Comparison of ENCODE assay signal across 8 cellular contexts in the genomic region with DNA sequence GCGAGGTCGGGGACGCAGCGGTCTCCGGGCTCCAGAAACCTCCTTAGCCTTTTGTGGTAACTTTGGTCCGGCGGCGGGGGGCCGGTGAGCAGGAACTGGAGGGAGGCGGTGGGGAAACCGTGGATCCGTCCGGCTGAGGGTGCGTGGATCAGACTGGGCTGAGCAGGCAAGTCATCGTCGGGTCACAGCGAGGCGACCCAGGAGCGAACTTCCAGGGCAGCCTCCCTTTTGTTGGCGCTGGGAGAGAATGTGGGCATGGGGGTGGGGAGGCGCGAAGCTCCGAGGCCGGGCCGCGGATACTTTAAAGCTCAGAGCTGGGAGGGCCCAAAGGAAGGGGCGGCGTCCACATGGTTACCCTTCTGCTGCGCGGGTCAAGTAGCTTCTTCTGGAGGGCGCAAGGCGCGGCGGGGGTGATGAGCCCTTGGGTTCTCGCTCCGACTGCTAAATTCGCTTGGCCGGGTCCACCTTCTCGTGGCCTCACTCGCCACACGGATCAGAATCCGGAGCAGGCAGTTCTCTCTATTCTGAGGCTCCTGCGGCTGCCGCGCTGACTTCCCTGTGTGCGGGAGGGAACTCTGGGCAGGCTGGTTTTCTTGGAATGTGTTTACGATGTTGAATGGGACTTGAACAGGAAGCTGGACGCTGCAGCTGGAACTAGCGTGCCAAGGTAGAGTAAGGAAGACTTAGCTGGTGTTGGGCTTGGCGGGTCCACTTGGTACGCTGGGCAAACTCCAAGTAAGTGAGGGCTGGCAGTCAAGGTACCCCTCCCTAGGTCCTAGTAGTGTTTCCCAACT. TPM values are rescaled to one million over a fixed set of nuclear protein-coding genes. Genes with fewer than 3 reads are reported as not detected.
DNase-seq lines count a peak whose midpoint lies in the region; ATAC-seq, FAIRE-seq and TF ChIP-seq lines count a peak whose summit lies in the region.

No MANE protein-coding gene starts in this region.

- peak overlapping the region; percentile 94 for H2BK5ac ChIP-seq in H1 (ENCODE audit: low read depth, low read length)

- peak overlapping the region; percentile 83 to 95 (median 90) for H3K9ac ChIP-seq in H1 (replicated peaks in 1 of 4; ENCODE audit: extremely low read depth in 1 of 4, low read depth in 3 of 4, low read length in 3 of 4)

- H3K56ac ChIP-seq in H1 (replicated peaks; ENCODE audit: insufficient read length, low read depth, low read length), result peak overlapping the region; percentile 65

- H3K4me3 ChIP-seq in H1 (ENCODE audit: extremely low read depth in 1 of 4, insufficient read depth in 2 of 4, low read depth in 3 of 4, low read length in 4 of 4) (peak overlapping the region; percentile 85 to 97 (median 94)), lung (peak overlapping the region; percentile 59), upper lobe of left lung (peak overlapping the region; percentile 69 to 81 (median 72))

- H3K79me2 ChIP-seq in H1 (ENCODE audit: control insufficient read depth in 1 of 2, insufficient read depth in 2 of 2, low read length in 2 of 2), result peaks cover 15 to 78% of the 10 kb centered on the region in 2 experiments; a peak in 3 of 4 replicates

- no peaks in the 10 kb centered on the region for H3K27me3 ChIP-seq in H1 (replicated peaks in 1 of 4; ENCODE audit: control insufficient read depth in 3 of 4, extremely low read depth in 1 of 4, insufficient read depth in 3 of 4, low read length in 3 of 4)
- H3K27me3 ChIP-seq in lung (ENCODE audit: control insufficient read depth, insufficient read depth), result no peaks in the 10 kb centered on the region
- H3K27me3 ChIP-seq in upper lobe of left lung, result no peaks in the 10 kb centered on the region

- no peaks in the 10 kb centered on the region; a peak in 1 of 7 replicates for H3K4me1 ChIP-seq in H1 (replicated peaks in 1 of 4; ENCODE audit: control insufficient read depth in 3 of 4, insufficient read depth in 4 of 4, low read length in 3 of 4)
- peaks cover 0 to 4% of the 10 kb centered on the region in 2 donors for H3K4me1 ChIP-seq in lung (ENCODE audit: control insufficient read depth in 2 of 2, insufficient read depth in 2 of 2, low read length in 2 of 2)
- H3K4me1 ChIP-seq in upper lobe of left lung, result peaks cover 0 to 9% (median 4%) of the 10 kb centered on the region in 4 donors

- no peak overlapping the region for H3K23ac ChIP-seq in H1 (ENCODE audit: insufficient read length)

- POLR2A ChIA-PET in H1 (lab: Charles Lee; ENCODE audit: partially characterized antibody), result interaction anchor here (0.6 to 4.2 kb wide), 42 partner anchors 9 to 319 kb away, joined by 3 to 62 read pairs (median 5); no protein-coding TSS in a partner anchor

- no peaks in the 10 kb centered on the region for H3K9me3 Mint-ChIP-seq in activated CD4-positive, alpha-beta T cell treated with anti-CD3 and anti-CD28 coated beads, Interleukin-2, amount 10 ng/mL, durations not matched to agents 24 days and 14 days

- H2BK12ac ChIP-seq in H1 (ENCODE audit: low read depth, low read length), result peak overlapping the region; percentile 70; the same call in 1 of the 2 replicates

- H3K36me3 Mint-ChIP-seq in activated CD4-positive, alpha-beta T cell treated with anti-CD3 and anti-CD28 coated beads, Interleukin-2, amount 10 ng/mL, durations not matched to agents 24 days and 14 days (ENCODE audit: low read depth), result no peaks in the 10 kb centered on the region

- no peaks in the 10 kb centered on the region for H4K20me1 ChIP-seq in H1 (replicated peaks in 1 of 2; ENCODE audit: control insufficient read depth in 1 of 2, insufficient read depth in 2 of 2, low read length in 2 of 2)

- peak; percentile 72 for ATAC-seq in lung (ENCODE audit: insufficient read depth, low FRiP score)
- ATAC-seq in upper lobe of left lung (ENCODE audit: low FRiP score in 2 of 2), result peak; percentile 90 to 93

- H2BK20ac ChIP-seq in H1 (ENCODE audit: low read length), result no peak overlapping the region

- H3K14ac ChIP-seq in H1 (ENCODE audit: insufficient read length), result no peak overlapping the region

- H3K4me3 Mint-ChIP-seq in activated CD4-positive, alpha-beta T cell treated with anti-CD3 and anti-CD28 coated beads, Interleukin-2, amount 10 ng/mL, durations not matched to agents 24 days and 14 days, result peak overlapping the region; percentile 50

- H4K8ac ChIP-seq in H1 (ENCODE audit: extremely low read depth, insufficient read depth, low read length), result peak overlapping the region; percentile 89

- WGBS in H1 (ENCODE audit: extremely low coverage in 1 of 2, insufficient coverage in 1 of 2, insufficient read length in 1 of 2, insufficient replicate concordance in 2 of 2, low coverage in 1 of 2, low lambda C conversion rate in 2 of 2, missing lambda C conversion rate in 1 of 2), 2 experiments, result 3% methylated on average over 46 of the region's 51 CpGs; no CpG with 5 or more reads in 1 of the 2 experiments
- 2 to 3% methylated on average over 50 to 51 of the region's 51 CpGs for WGBS in lung, 2 donors
- WGBS in upper lobe of left lung, 2 donors, result 2 to 4% methylated on average over 48 to 49 of the region's 51 CpGs

- no peak for TF ChIP-seq CTCF in H1 (IDR thresholded peaks at IDR 0.05; ENCODE audit: control extremely low read depth in 1 of 3, insufficient read depth in 1 of 3, low read depth in 1 of 3, low read length in 3 of 3)
- no peak for TF ChIP-seq CTCF in lung (IDR thresholded peaks at IDR 0.05; ENCODE audit: control extremely low read depth, extremely low read depth)
- TF ChIP-seq CTCF in upper lobe of left lung (IDR thresholded peaks at IDR 0.05), result no peak

- no peak overlapping the region for H2BK15ac ChIP-seq in H1 (ENCODE audit: low read length)

- no peak overlapping the region for H2AFZ ChIP-seq in H1 (ENCODE audit: low read length)

- peak overlapping the region; percentile 51 for H3K4ac ChIP-seq in H1 (replicated peaks; ENCODE audit: insufficient read length, low read depth, low read length)

- H3K9me3 ChIP-seq in H1 (ENCODE audit: insufficient read depth in 2 of 2, low read depth in 1 of 2, low read length in 1 of 2) (no peaks in the 10 kb centered on the region; a peak in 1 of 4 replicates), lung (ENCODE audit: control insufficient read depth in 2 of 2, insufficient read depth in 1 of 2, low read length in 1 of 2) (no peaks in the 10 kb centered on the region), upper lobe of left lung (no peaks in the 10 kb centered on the region)

- H3K27me3 Mint-ChIP-seq in activated CD4-positive, alpha-beta T cell treated with anti-CD3 and anti-CD28 coated beads, Interleukin-2, amount 10 ng/mL, durations not matched to agents 24 days and 14 days, result peaks cover 42% of the 10 kb centered on the region

- H3K36me3 ChIP-seq in H1 (ENCODE audit: control insufficient read depth in 2 of 4, insufficient read depth in 4 of 4, low read length in 3 of 4) (peaks cover 0 to 8% (median 0%) of the 10 kb centered on the region in 4 experiments; a peak in 1 of 8 replicates), lung (ENCODE audit: control insufficient read depth in 2 of 2, insufficient read depth in 2 of 2, low read length in 2 of 2) (no peaks in the 10 kb centered on the region), upper lobe of left lung (no peaks in the 10 kb centered on the region)

- peaks cover 5% of the 10 kb centered on the region for H3K4me1 Mint-ChIP-seq in activated CD4-positive, alpha-beta T cell treated with anti-CD3 and anti-CD28 coated beads, Interleukin-2, amount 10 ng/mL, durations not matched to agents 24 days and 14 days

- peak overlapping the region; percentile 61 to 78 for H3K4me2 ChIP-seq in H1 (ENCODE audit: insufficient read depth in 1 of 2, low read depth in 2 of 2, low read length in 2 of 2)

- no peaks in the 10 kb centered on the region for H3K79me1 ChIP-seq in H1 (ENCODE audit: low read depth, low read length)

- TF ChIP-seq EP300 in H1 (IDR thresholded peaks at IDR 0.05; ENCODE audit: borderline replicate concordance in 1 of 2, low read depth in 2 of 2, low read length in 2 of 2) (no peak), upper lobe of left lung (IDR thresholded peaks at IDR 0.05) (no peak)

- H2BK120ac ChIP-seq in H1 (replicated peaks; ENCODE audit: low read depth, low read length), result peak overlapping the region; percentile 8

- H3K23me2 ChIP-seq in H1 (ENCODE audit: low read depth, low read length), result peaks cover 7% of the 10 kb centered on the region

- FAIRE-seq in H1 (lab: Jason Lieb, UNC), result no peak

- H4K5ac ChIP-seq in H1 (ENCODE audit: insufficient read length, low read depth, low read length), result peak overlapping the region; percentile 82

- peak overlapping the region; percentile 95 for H3K27ac ChIP-seq in H1 (ENCODE audit: low read depth, low read length)
- H3K27ac ChIP-seq in lung (ENCODE audit: low read depth in 1 of 2, low read length in 1 of 2), result peak overlapping the region; percentile 46 to 89
- peak overlapping the region; percentile 91 to 96 (median 94) for H3K27ac ChIP-seq in upper lobe of left lung

- H2AK5ac ChIP-seq in H1 (ENCODE audit: low read depth, low read length), result no peak overlapping the region

- TF ChIP-seq POLR2A in H1 (IDR thresholded peaks at IDR 0.05; ENCODE audit: control extremely low read depth in 1 of 2, low read depth in 2 of 2, low read length in 2 of 2) (peak; percentile 73 to 86), upper lobe of left lung (IDR thresholded peaks at IDR 0.05) (peak in 2 of 4 donors; percentile 73 to 74)

- TF ChIP-seq RAD21 in H1 (IDR thresholded peaks at IDR 0.05 in 1 of 2, conservative IDR thresholded peaks at IDR 0.05 in 1 of 2; ENCODE audit: low read depth in 2 of 2, low read length in 2 of 2), result 0 out of 4 replicates have a peak, but pooled peaks of 1 of the 2 experiments have one; percentile 1

- peak overlapping the region; percentile 77 for H4K91ac ChIP-seq in H1 (replicated peaks; ENCODE audit: insufficient read length, low read length)

- CTCF ChIA-PET in H1 (lab: Charles Lee; ENCODE audit: partially characterized antibody), result interaction anchor here (0.8 to 3.5 kb wide), 19 partner anchors 10 to 793 kb away, joined by 3 to 26 read pairs (median 4); no protein-coding TSS in a partner anchor

- no peak overlapping the region for H3K27ac Mint-ChIP-seq in activated CD4-positive, alpha-beta T cell treated with anti-CD3 and anti-CD28 coated beads, Interleukin-2, amount 10 ng/mL, durations not matched to agents 24 days and 14 days

- intact Hi-C loops in activated CD4-positive, alpha-beta T cell treated with anti-CD3 and anti-CD28 coated beads, Interleukin-2, amount 10 ng/mL, durations not matched to agents 24 days and 14 days (cut with micrococcal nuclease), result no loop called here

- DNase-seq in activated CD4-positive, alpha-beta T cell treated with anti-CD3 and anti-CD28 coated beads, Interleukin-2, amount 10 ng/mL, durations not matched to agents 24 days and 14 days, result no peak
- no peak for DNase-seq in activated CD4-positive, alpha-beta T cell treated with anti-CD3 and anti-CD28 coated beads, Interleukin-2, amount 50 U/mL, for 4 hours
- DNase-seq in RPMI7951 (ENCODE audit: low read depth), result peak; percentile 93
- DNase-seq in H1 (ENCODE audit: low read depth in 1 of 2, low spot score in 2 of 2), result peak in 1 of 2 experiments; percentile 88
- peak; percentile 77 for DNase-seq in lung (ENCODE audit: low spot score)
- peak; percentile 88 for DNase-seq in upper lobe of left lung
- no peak for DNase-seq in NCI-H187 (lab: John Stamatoyannopoulos, UW)
- no peak for DNase-seq in cerebellar nuclear complex (lab: John Stamatoyannopoulos, UW)

- H3K18ac ChIP-seq in H1 (ENCODE audit: extremely low read depth, low read length), result peak overlapping the region; percentile 86

RNA-seq across cellular contexts. Expression of a gene that starts 1.0 kb away (rescaled TPM):
- total RNA-seq in activated CD4-positive, alpha-beta T cell treated with anti-CD3 and anti-CD28 coated beads, Interleukin-2, amount 10 ng/mL, durations not matched to agents 24 days and 14 days, result not detected in 2 replicates
- 83.9 and 87.0 TPM in 2 replicates for total RNA-seq in RPMI7951 (2014; rRNA removed; shearing (Covaris generic))
- total RNA-seq in H1 (2021; fragmentation: NEBNext Ultra II Directional; extraction: Animal tissue kit (Norgen Biotek cat#: 25700)), result 130 and 139 TPM in 2 replicates
- 56.4 and 69.7 TPM in 2 replicates for polyA plus RNA-seq in H1 (2011; rRNA removed)
- 69.1 TPM for polyA plus RNA-seq in H1 (2011; cell fraction: cytosol; rRNA removed)
- polyA plus RNA-seq in H1 (2011; cell fraction: nucleus; rRNA removed), result 80.6 TPM
- 64.6 to 96.2 TPM (median 88.8 TPM) in 4 replicates for polyA plus RNA-seq in H1 (2012, experiment 1 of 2)
- polyA plus RNA-seq in H1 (2012, experiment 2 of 2), result 8.6 TPM
- polyA plus RNA-seq in H1 (2013, experiment 1 of 2), result 131 TPM
- 136 TPM for polyA plus RNA-seq in H1 (2013, experiment 2 of 2)
- polyA minus RNA-seq in H1 (2011; rRNA and poly(A)+ RNA removed), result 101 and 170 TPM in 2 replicates
- polyA minus RNA-seq in H1 (2011; cell fraction: cytosol; rRNA and poly(A)+ RNA removed), result 112 TPM
- 251 TPM for polyA minus RNA-seq in H1 (2011; cell fraction: nucleus; rRNA and poly(A)+ RNA removed)
- total RNA-seq in lung, result 10 to 100 TPM; 29.2 to 86.7 TPM
- polyA plus RNA-seq in lung, result 10 to 100 TPM in 1 of 2 donors, 1 to 10 TPM in 1; 9.1 to 11.0 TPM
- 10 to 100 TPM; 12.5 to 71.2 (median 32.7) TPM for total RNA-seq in upper lobe of left lung

Comparison
In these comparisons a context has a peak if more than half of its experiments do, and no peak if none do; other contexts are left out.
1. DNase-seq: peak in RPMI7951 (single experiment), lung (single experiment) and upper lobe of left lung (2 of 2); none in activated CD4-positive, alpha-beta T cell treated with anti-CD3 and anti-CD28 coated beads, Interleukin-2, amount 10 ng/mL, durations not matched to agents 24 days and 14 days (single experiment), activated CD4-positive, alpha-beta T cell treated with anti-CD3 and anti-CD28 coated beads, Interleukin-2, amount 50 U/mL, for 4 hours (0 of 2), NCI-H187 (0 of 2) and cerebellar nuclear complex (0 of 2).
2. RNA of a gene that starts 1.0 kb away (total RNA-seq): 130 to 139 TPM in H1, 83.9 to 87.0 TPM in RPMI7951, 29.2 to 86.7 TPM in lung and 12.5 to 71.2 TPM in upper lobe of left lung; not detected in activated CD4-positive, alpha-beta T cell treated with anti-CD3 and anti-CD28 coated beads, Interleukin-2, amount 10 ng/mL, durations not matched to agents 24 days and 14 days; every median in the first group is over 10 times any median in the second.
3. Peak in every context shown above with its lines, with median percentiles within 50 percentile points of each other: H3K27ac ChIP-seq and H3K4me3 ChIP-seq.